Comparison of ENCODE assay signal across 8 cellular contexts in the genomic region with DNA sequence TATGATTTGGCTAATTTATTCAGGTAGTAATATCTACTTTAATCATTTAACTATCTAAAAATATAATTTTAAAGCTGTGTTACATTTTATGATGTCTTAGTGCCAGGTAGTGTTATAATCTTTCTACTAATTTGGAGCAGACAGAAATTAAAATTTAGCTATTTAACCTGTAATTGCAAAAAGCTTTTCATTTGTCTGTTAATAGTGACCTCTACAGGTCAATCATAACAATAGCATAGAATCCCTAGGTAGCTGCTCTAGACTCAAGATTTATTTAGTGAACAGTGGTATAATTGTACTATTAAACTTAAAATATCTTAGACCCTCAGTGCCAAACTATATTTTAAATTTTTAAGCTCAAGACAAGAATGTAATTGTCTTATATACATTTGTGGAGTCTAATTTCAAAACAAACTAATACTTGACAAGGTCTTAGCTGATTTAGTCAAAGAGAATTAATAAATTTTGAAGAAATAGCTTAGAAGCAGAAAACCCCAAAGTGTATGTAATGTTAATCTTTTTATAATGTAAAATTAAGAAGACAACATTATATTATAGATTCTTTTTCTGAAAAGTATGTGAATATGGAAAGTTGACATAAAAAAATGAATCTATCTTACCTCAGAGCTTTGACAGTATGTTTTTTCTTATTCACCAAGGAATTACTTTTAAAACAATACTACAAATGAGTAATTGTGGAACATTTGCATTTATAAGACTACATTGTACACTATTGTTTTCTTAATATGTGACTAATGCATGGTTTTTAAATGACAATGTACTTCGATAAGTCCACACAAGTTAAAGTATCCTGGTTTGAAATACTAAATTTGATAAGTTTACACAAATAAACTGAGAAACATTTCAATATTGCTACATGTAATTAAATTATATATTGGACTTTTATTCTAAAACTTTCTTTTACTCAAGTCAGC.
DNase-seq lines count a peak whose midpoint lies in the region; ATAC-seq, FAIRE-seq and TF ChIP-seq lines count a peak whose summit lies in the region.

No MANE protein-coding gene starts in this region.

- H3K36me3 ChIP-seq in GM12878 (ENCODE audit: control insufficient read depth in 2 of 2, insufficient read depth in 2 of 2, low read length in 1 of 2), result no peaks in the 10 kb centered on the region

- H3K36me3 Mint-ChIP-seq in mesothelial cell of epicardium (no peaks in the 10 kb centered on the region), Calu3 (ENCODE audit: insufficient read depth, unreplicated experiment) (no peaks in the 10 kb centered on the region)

- FAIRE-seq in GM12878 (lab: Jason Lieb, UNC) (no peak), GM12892 (lab: Jason Lieb, UNC) (no peak)

- SMC1A ChIA-PET in GM12878 (lab: Charles Lee; ENCODE audit: uncharacterized antibody, unreplicated experiment), result interaction anchor here (0.6 to 1.9 kb wide), 15 partner anchors 10 to 1942 kb away, joined by 3 to 29 read pairs (median 5); no protein-coding TSS in a partner anchor

- CTCF ChIA-PET in GM12878 (lab: Yijun Ruan, JAX) (interaction anchor here (0.6 to 3.1 kb wide), 32 partner anchors 9 to 1693 kb away, joined by 3 to 82 read pairs (median 4); a partner anchor contains a TSS), Calu3 (lab: Charles Lee) (interaction anchor here (1.1 kb wide), 1 partner anchor 355 kb away, joined by 8 read pairs; no protein-coding TSS in a partner anchor)

- H3K27me3 Mint-ChIP-seq in mesothelial cell of epicardium (ENCODE audit: low read depth) (no peaks in the 10 kb centered on the region), Calu3 (ENCODE audit: unreplicated experiment) (no peaks in the 10 kb centered on the region)

- no peaks in the 10 kb centered on the region for H3K9me3 ChIP-seq in GM12878 (replicated peaks; ENCODE audit: control insufficient read depth, insufficient read depth, low read length)

- TF ChIP-seq CTCF in LNCaP clone FGC (IDR thresholded peaks at IDR 0.05; ENCODE audit: control insufficient read depth, extremely low read depth, insufficient read depth), result peak; percentile 59
- TF ChIP-seq CTCF in GM12878 (IDR thresholded peaks at IDR 0.05 in 2 of 3, conservative IDR thresholded peaks at IDR 0.05 in 1 of 3; ENCODE audit: control insufficient read depth in 2 of 3, extremely low read depth in 1 of 3, insufficient read depth in 1 of 3, low read depth in 3 of 3, low read length in 3 of 3), result peak; percentile 33 to 64 (median 44); a peak in 5 of 6 replicates
- TF ChIP-seq CTCF in mesothelial cell of epicardium (IDR thresholded peaks at IDR 0.05; ENCODE audit: unreplicated experiment), result peak; percentile 40
- TF ChIP-seq CTCF in Calu3 (IDR thresholded peaks at IDR 0.05; ENCODE audit: unreplicated experiment), result no peak

- RAD21 ChIA-PET in GM12878 (lab: Charles Lee; ENCODE audit: unreplicated experiment), result interaction anchor here (0.8 to 1.8 kb wide), 13 partner anchors 10 to 1941 kb away, joined by 3 to 32 read pairs (median 3); no protein-coding TSS in a partner anchor

- H3K4me3 Mint-ChIP-seq in mesothelial cell of epicardium (no peak overlapping the region), Calu3 (ENCODE audit: low read depth, unreplicated experiment) (no peak overlapping the region)

- TF ChIP-seq RAD21 in GM12878 (IDR thresholded peaks at IDR 0.05; ENCODE audit: insufficient read depth, low read depth, low read length), result peak; percentile 74

- no peak overlapping the region for H2AFZ ChIP-seq in GM12878 (ENCODE audit: control insufficient read depth, low read depth, low read length)

- no peak for TF ChIP-seq EP300 in GM12878 (IDR thresholded peaks at IDR 0.05; ENCODE audit: borderline replicate concordance in 1 of 2, control insufficient read depth in 1 of 2, low read depth in 2 of 2, low read length in 2 of 2)

- H3K27ac ChIP-seq in GM12878 (ENCODE audit: control insufficient read depth, insufficient read depth), result no peak overlapping the region

- no peaks in the 10 kb centered on the region for H3K27me3 ChIP-seq in GM12878 (replicated peaks in 1 of 2; ENCODE audit: control insufficient read depth in 2 of 2, insufficient read depth in 2 of 2, low read length in 1 of 2)

- no peaks in the 10 kb centered on the region for H4K20me1 ChIP-seq in GM12878 (ENCODE audit: control insufficient read depth, insufficient read depth)

- H3K27ac Mint-ChIP-seq in mesothelial cell of epicardium (no peak overlapping the region), Calu3 (ENCODE audit: unreplicated experiment) (no peak overlapping the region)

- H3K4me3 ChIP-seq in LNCaP clone FGC (ENCODE audit: low read depth, low read length), result no peak overlapping the region
- no peak overlapping the region for H3K4me3 ChIP-seq in GM12878

- H3K4me1 ChIP-seq in GM12878 (ENCODE audit: control insufficient read depth, insufficient read depth, low read length), result no peaks in the 10 kb centered on the region

- POLR2A ChIA-PET in GM12878 (lab: Charles Lee), result no interaction called here

- intact Hi-C loops in GM12878 (cut with micrococcal nuclease; ENCODE audit: unreplicated experiment), result loop anchor here (2.0 kb wide), 1 partner anchor 355 kb away; no protein-coding TSS in a partner anchor
- intact Hi-C loops in Calu3 (cut with micrococcal nuclease; ENCODE audit: unreplicated experiment), result loop anchor here (5.0 kb wide), 2 partner anchors 56 to 354 kb away; a partner anchor contains a TSS

- TF ChIP-seq POLR2A in GM12878 (IDR thresholded peaks at IDR 0.05; ENCODE audit: low read depth, low read length) (no peak), GM12892 (IDR thresholded peaks at IDR 0.05; ENCODE audit: low read depth, low read length) (no peak)

- WGBS in GM12878 (ENCODE audit: insufficient coverage, insufficient replicate concordance, low lambda C conversion rate, missing lambda C conversion rate), result 67% methylated on average over 1 of the region's 1 CpG

- ATAC-seq in GM18907 (IDR thresholded peaks at IDR 0.05; ENCODE audit: unreplicated experiment) (peak; percentile 76), GM12878 (peak; percentile 55)

- H3K79me2 ChIP-seq in GM12878 (ENCODE audit: control insufficient read depth, insufficient read depth, low read length), result no peaks in the 10 kb centered on the region

- no peak overlapping the region for H3K4me2 ChIP-seq in GM12878 (ENCODE audit: control insufficient read depth, insufficient read depth)

- no peaks in the 10 kb centered on the region for H3K4me1 Mint-ChIP-seq in mesothelial cell of epicardium
- no peaks in the 10 kb centered on the region for H3K4me1 Mint-ChIP-seq in Calu3 (ENCODE audit: low read depth, unreplicated experiment)

- DNase-seq in AML-193 (lab: John Stamatoyannopoulos, UW), result peak; percentile 11 to 39
- no peak for DNase-seq in LNCaP clone FGC (ENCODE audit: low read depth)
- DNase-seq in GM12878 (ENCODE audit: low read depth, low spot score), result no peak
- DNase-seq in mesothelial cell of epicardium (ENCODE audit: low spot score in 2 of 2, unreplicated experiment in 2 of 2), result no peak
- no peak for DNase-seq in GM12892 (ENCODE audit: insufficient read length)
- DNase-seq in Calu3, result no peak
- DNase-seq in UCSD-AML1 (lab: John Stamatoyannopoulos, UW; ENCODE audit: unreplicated experiment), result no peak

- in situ Hi-C loops in GM12878 (cut with MboI), result no loop called here

- H3K9ac ChIP-seq in GM12878 (ENCODE audit: control insufficient read depth, insufficient read depth, low read length), result no peak overlapping the region

- H3K9me3 Mint-ChIP-seq in mesothelial cell of epicardium (no peaks in the 10 kb centered on the region), Calu3 (ENCODE audit: low read depth, unreplicated experiment) (no peaks in the 10 kb centered on the region)

- BruUV-seq in GM12878 (replicated peaks; lab: Mats Ljungman, UMichigan) (no TSS peak), Calu3 (replicated peaks; lab: Mats Ljungman, UMichigan) (no TSS peak)

TF ChIP-seq in GM12878, 131 proteins besides CTCF, POLR2A, EP300 and RAD21:
- peak; percentile 34; the same call in 1 of the 2 replicates for TF ChIP-seq SMC3 (IDR thresholded peaks at IDR 0.05; ENCODE audit: borderline replicate concordance, low read length)
- no peak for TF ChIP-seq ZNF274 (IDR thresholded peaks at IDR 0.05; ENCODE audit: insufficient read depth, insufficient read length)
- no peak for TF ChIP-seq DPF2 (IDR thresholded peaks at IDR 0.05)

Comparison
In these comparisons a context has a peak if more than half of its experiments do, and no peak if none do; other contexts are left out.
1. DNase-seq: peak in AML-193 (2 of 2); none in LNCaP clone FGC (single experiment), GM12878 (single experiment), mesothelial cell of epicardium (0 of 2), GM12892 (single experiment), Calu3 (single experiment) and UCSD-AML1 (single experiment).